In the genomic region with DNA sequence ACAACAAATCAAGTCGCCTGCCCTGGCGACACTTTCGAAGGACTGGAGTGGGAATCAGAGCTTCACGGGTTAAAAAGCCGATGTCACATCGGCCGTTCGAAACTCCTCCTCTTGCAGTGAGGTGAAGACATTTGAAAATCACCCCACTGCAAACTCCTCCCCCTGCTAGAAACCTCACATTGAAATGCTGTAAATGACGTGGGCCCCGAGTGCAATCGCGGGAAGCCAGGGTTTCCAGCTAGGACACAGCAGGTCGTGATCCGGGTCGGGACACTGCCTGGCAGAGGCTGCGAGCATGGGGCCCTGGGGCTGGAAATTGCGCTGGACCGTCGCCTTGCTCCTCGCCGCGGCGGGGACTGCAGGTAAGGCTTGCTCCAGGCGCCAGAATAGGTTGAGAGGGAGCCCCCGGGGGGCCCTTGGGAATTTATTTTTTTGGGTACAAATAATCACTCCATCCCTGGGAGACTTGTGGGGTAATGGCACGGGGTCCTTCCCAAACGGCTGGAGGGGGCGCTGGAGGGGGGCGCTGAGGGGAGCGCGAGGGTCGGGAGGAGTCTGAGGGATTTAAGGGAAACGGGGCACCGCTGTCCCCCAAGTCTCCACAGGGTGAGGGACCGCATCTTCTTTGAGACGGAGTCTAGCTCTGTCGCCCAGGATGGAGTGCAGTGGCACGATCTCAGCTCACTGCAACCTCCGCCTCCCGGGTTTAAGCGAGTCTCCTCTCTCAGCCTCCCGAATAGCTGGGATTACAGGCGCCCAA, we compare ENCODE assay signal across 1 cellular context.
TF ChIP-seq lines count a peak whose summit lies in the region.

Gene LDLR (plus strand): TSS at position 210 of the 760 bp plus-strand sequence. CDS start 86 bp downstream, at position 296.

TF ChIP-seq in K562, 482 proteins besides CTCF, POLR2A, EP300 and RAD21 (continued from another document and continues in another):
- TF ChIP-seq, protein P1, sequence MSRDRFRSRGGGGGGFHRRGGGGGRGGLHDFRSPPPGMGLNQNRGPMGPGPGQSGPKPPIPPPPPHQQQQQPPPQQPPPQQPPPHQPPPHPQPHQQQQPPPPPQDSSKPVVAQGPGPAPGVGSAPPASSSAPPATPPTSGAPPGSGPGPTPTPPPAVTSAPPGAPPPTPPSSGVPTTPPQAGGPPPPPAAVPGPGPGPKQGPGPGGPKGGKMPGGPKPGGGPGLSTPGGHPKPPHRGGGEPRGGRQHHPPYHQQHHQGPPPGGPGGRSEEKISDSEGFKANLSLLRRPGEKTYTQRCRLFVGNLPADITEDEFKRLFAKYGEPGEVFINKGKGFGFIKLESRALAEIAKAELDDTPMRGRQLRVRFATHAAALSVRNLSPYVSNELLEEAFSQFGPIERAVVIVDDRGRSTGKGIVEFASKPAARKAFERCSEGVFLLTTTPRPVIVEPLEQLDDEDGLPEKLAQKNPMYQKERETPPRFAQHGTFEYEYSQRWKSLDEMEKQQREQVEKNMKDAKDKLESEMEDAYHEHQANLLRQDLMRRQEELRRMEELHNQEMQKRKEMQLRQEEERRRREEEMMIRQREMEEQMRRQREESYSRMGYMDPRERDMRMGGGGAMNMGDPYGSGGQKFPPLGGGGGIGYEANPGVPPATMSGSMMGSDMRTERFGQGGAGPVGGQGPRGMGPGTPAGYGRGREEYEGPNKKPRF (IDR thresholded peaks at IDR 0.05; ENCODE audit: low read depth, low read length): no peak
- peak; percentile 5 to 60 for TF ChIP-seq AFF1 (IDR thresholded peaks at IDR 0.05; ENCODE audit: low read depth in 1 of 2, partially characterized antibody in 2 of 2)
- TF ChIP-seq TBL1XR1 (IDR thresholded peaks at IDR 0.05; ENCODE audit: low read length in 2 of 2): peak; percentile 12 to 74; a peak in 2 of 4 replicates
- TF ChIP-seq ZNF583 (CRISPR knock-in tag; IDR thresholded peaks at IDR 0.05): no peak
- TF ChIP-seq ZNF79 (CRISPR knock-in tag; IDR thresholded peaks at IDR 0.05; ENCODE audit: low read depth): no peak
- no peak for TF ChIP-seq ZNF316 (IDR thresholded peaks at IDR 0.05)
- TF ChIP-seq CREB1 (IDR thresholded peaks at IDR 0.05): peak; percentile 82
- TF ChIP-seq CREB1 (CRISPR knock-in tag; IDR thresholded peaks at IDR 0.05): peak; percentile 85
- TF ChIP-seq SMAD4 (CRISPR knock-in tag; conservative IDR thresholded peaks at IDR 0.05): no peak
- no peak for TF ChIP-seq SRF (CRISPR knock-in tag; IDR thresholded peaks at IDR 0.05)
- no peak for TF ChIP-seq HNRNPK (IDR thresholded peaks at IDR 0.05; ENCODE audit: low read depth, low read length, poor library complexity, severe bottlenecking)
- TF ChIP-seq MAFG (tag; conservative IDR thresholded peaks at IDR 0.05): no peak
- no peak for TF ChIP-seq C11orf30 (IDR thresholded peaks at IDR 0.05; ENCODE audit: low read depth)
- no peak for TF ChIP-seq THAP7 (CRISPR knock-in tag; IDR thresholded peaks at IDR 0.05)
- TF ChIP-seq SMARCB1 (IDR thresholded peaks at IDR 0.05; ENCODE audit: insufficient read length, low read depth): no peak
- TF ChIP-seq POLR3G (IDR thresholded peaks at IDR 0.05; ENCODE audit: extremely low read depth, insufficient read length, insufficient replicate concordance): no peak
- peak; percentile 42 to 46; a peak in 2 of 4 replicates for TF ChIP-seq NRF1 (conservative IDR thresholded peaks at IDR 0.05 in 1 of 2, IDR thresholded peaks at IDR 0.05 in 1 of 2)
- TF ChIP-seq NELFE (IDR thresholded peaks at IDR 0.05; ENCODE audit: insufficient read depth, insufficient read length): no peak
- TF ChIP-seq SIRT6 (IDR thresholded peaks at IDR 0.05; ENCODE audit: low read depth, low read length): no peak
- TF ChIP-seq NBN (IDR thresholded peaks at IDR 0.05; ENCODE audit: low read depth): peak; percentile 60; the same call in 1 of the 2 replicates
- TF ChIP-seq SUPT5H (IDR thresholded peaks at IDR 0.05): peak; percentile 97
- TF ChIP-seq ASH1L (IDR thresholded peaks at IDR 0.05; ENCODE audit: borderline replicate concordance, low read depth, partially characterized antibody): no peak
- no peak for TF ChIP-seq DIDO1 (tag; IDR thresholded peaks at IDR 0.05; ENCODE audit: low read depth)
- TF ChIP-seq BACH1 (tag; IDR thresholded peaks at IDR 0.05): no peak
- TF ChIP-seq KDM5B (IDR thresholded peaks at IDR 0.05; ENCODE audit: insufficient replicate concordance, low read depth, low read length): peak; percentile 88
- TF ChIP-seq ZNF347 (CRISPR knock-in tag; IDR thresholded peaks at IDR 0.05; ENCODE audit: low read depth): no peak
- TF ChIP-seq SNIP1 (IDR thresholded peaks at IDR 0.05; ENCODE audit: low read depth): no peak
- TF ChIP-seq PHF21A (IDR thresholded peaks at IDR 0.05; ENCODE audit: borderline replicate concordance, low read depth): 0 out of 2 replicates have a peak, but pooled peaks have one; percentile 11
- TF ChIP-seq PHB (CRISPR knock-in tag; IDR thresholded peaks at IDR 0.05): no peak
- TF ChIP-seq TEAD2 (tag; IDR thresholded peaks at IDR 0.05): no peak
- TF ChIP-seq ZBTB9 (CRISPR knock-in tag; IDR thresholded peaks at IDR 0.05): no peak
- TF ChIP-seq KLF16 (IDR thresholded peaks at IDR 0.05): no peak
- TF ChIP-seq ZBTB8A (IDR thresholded peaks at IDR 0.05; ENCODE audit: partially characterized antibody): no peak
- no peak for TF ChIP-seq MIER1 (IDR thresholded peaks at IDR 0.05; ENCODE audit: low read depth)
- no peak for TF ChIP-seq KLF6 (CRISPR knock-in tag; IDR thresholded peaks at IDR 0.05; ENCODE audit: borderline replicate concordance)
- TF ChIP-seq STAT5A (IDR thresholded peaks at IDR 0.05; ENCODE audit: borderline replicate concordance, low read length): no peak
- no peak for TF ChIP-seq STAT5B (CRISPR knock-in tag; IDR thresholded peaks at IDR 0.05)
- TF ChIP-seq SREBF1 (IDR thresholded peaks at IDR 0.05; ENCODE audit: borderline replicate concordance, low read depth, low read length): peak; percentile 100
- TF ChIP-seq HNRNPUL1 (IDR thresholded peaks at IDR 0.05; ENCODE audit: low read length): no peak
- no peak for TF ChIP-seq KLF13 (tag; IDR thresholded peaks at IDR 0.05; ENCODE audit: borderline replicate concordance, low read depth)
- TF ChIP-seq ZNF212 (CRISPR knock-in tag; IDR thresholded peaks at IDR 0.05): no peak
- TF ChIP-seq NCOR1 (IDR thresholded peaks at IDR 0.05): no peak; the same call in none of the 2 replicates
- no peak for TF ChIP-seq ZNF584 (CRISPR knock-in tag; IDR thresholded peaks at IDR 0.05; ENCODE audit: low read depth)
- no peak; the same call in 1 of the 2 replicates for TF ChIP-seq BHLHE40 (IDR thresholded peaks at IDR 0.05; ENCODE audit: low read length)
- peak; percentile 70; the same call in 1 of the 2 replicates for TF ChIP-seq SRSF3 (IDR thresholded peaks at IDR 0.05; ENCODE audit: insufficient read depth, low read length)
- TF ChIP-seq GABPB1 (CRISPR knock-in tag; IDR thresholded peaks at IDR 0.05): peak; percentile 58; the same call in 1 of the 2 replicates
- no peak for TF ChIP-seq ILF3 (IDR thresholded peaks at IDR 0.05; ENCODE audit: borderline replicate concordance)
- no peak for TF ChIP-seq NCOA2 (IDR thresholded peaks at IDR 0.05; ENCODE audit: partially characterized antibody in 2 of 2)
- no peak for TF ChIP-seq SAFB2 (IDR thresholded peaks at IDR 0.05; ENCODE audit: borderline replicate concordance, low read depth, low read length, severe bottlenecking)
- no peak for TF ChIP-seq HDAC8 (tag; IDR thresholded peaks at IDR 0.05)
- TF ChIP-seq, protein P2, sequence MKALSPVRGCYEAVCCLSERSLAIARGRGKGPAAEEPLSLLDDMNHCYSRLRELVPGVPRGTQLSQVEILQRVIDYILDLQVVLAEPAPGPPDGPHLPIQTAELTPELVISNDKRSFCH (CRISPR knock-in tag; IDR thresholded peaks at IDR 0.05): no peak
- TF ChIP-seq, protein P2 (tag; IDR thresholded peaks at IDR 0.05): no peak
